8 cellular contexts compared by ENCODE assay signal in the genomic region with DNA sequence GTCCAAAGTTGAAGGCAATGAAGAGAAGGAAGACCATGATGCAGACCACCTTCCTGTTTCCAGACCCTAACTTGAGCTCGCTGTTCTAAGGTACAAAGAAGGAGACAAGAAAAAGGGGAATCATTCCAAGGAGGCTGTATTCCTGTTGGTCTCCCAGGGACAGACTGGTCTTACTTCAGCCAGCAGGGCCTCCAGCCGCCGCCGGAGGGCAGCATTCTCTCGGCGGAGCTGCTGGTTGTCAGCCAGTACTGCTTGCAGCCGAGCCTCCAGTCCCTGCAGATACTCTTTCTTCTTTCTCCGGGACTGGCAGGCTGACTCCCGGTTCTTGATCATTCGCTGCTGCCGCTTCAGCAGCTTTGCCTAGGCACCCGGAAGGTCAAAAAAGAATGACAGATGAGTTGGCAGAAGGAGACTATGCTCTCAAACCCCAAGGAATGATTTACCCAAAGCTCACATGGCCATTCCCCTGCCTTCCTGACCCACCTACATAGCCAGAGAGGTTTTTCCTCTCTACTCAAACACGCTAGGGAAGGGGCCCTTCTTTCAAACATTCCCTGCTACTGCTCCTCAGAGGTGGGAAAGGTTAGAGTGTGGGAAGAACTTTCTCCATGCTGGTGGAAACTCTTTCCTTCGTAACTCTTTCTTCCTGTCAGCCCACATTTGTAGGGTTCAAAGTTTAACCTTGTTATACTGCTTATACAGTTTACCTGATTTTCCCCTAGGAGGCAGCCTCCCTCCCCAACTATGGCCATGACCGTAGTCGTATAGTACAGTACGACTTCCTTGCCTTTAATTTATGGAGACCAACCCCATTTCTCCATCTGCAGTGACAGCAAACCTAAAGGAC. TPM values are rescaled to one million over a fixed set of nuclear protein-coding genes. Genes with fewer than 3 reads are reported as not detected.
DNase-seq lines count a peak whose midpoint lies in the region; ATAC-seq, FAIRE-seq and TF ChIP-seq lines count a peak whose summit lies in the region.

No MANE protein-coding gene starts in this region.

- peaks cover 21% of the 10 kb centered on the region for H3K4me1 ChIP-seq in osteoblast (ENCODE audit: insufficient read depth, low read length)

- TF ChIP-seq CTCF in SU-DHL-6 (IDR thresholded peaks at IDR 0.05; ENCODE audit: insufficient read depth, low read length, poor library complexity, severe bottlenecking), result peak; percentile 99
- peak; percentile 94 for TF ChIP-seq CTCF in osteoblast (IDR thresholded peaks at IDR 0.05; ENCODE audit: extremely low read depth, low read depth, low read length)

- H2AFZ ChIP-seq in SU-DHL-6 (ENCODE audit: low read depth, low read length, severe bottlenecking) (no peak overlapping the region), osteoblast (ENCODE audit: low read length) (peak overlapping the region; percentile 64)

- H3K27ac Mint-ChIP-seq in activated naive CD4-positive, alpha-beta T cell treated with anti-CD3 and anti-CD28 coated beads, Interleukin-2, amount 50 U/mL, for 72 hours, result no peak overlapping the region

- DNase-seq in NCI-H1048 (lab: John Stamatoyannopoulos, UW) (peak; percentile 40), germinal center (ENCODE audit: low spot score) (peak; percentile 74), osteoblast (ENCODE audit: insufficient read length, low spot score, missing footprints) (peak; percentile 96)
- peak; percentile 76 for DNase-seq in activated naive CD4-positive, alpha-beta T cell treated with anti-CD3 and anti-CD28 coated beads, Interleukin-2, amount 50 U/mL, for 72 hours (ENCODE audit: low spot score in 2 of 2)

- peaks cover 4% of the 10 kb centered on the region for H3K36me3 ChIP-seq in SU-DHL-6 (ENCODE audit: low read length)
- peaks cover 56% of the 10 kb centered on the region for H3K36me3 ChIP-seq in osteoblast (ENCODE audit: insufficient read depth, low read length)

- H3K79me2 ChIP-seq in SU-DHL-6 (ENCODE audit: insufficient read depth, low read length) (no peaks in the 10 kb centered on the region; the same call in 1 of the 2 replicates), osteoblast (ENCODE audit: insufficient read depth, low read length) (peaks cover 5% of the 10 kb centered on the region)

- no peak overlapping the region for H3K4me2 ChIP-seq in SU-DHL-6 (ENCODE audit: low read depth, low read length, poor library complexity, severe bottlenecking)
- H3K4me2 ChIP-seq in osteoblast (ENCODE audit: insufficient read depth, low read length), result peak overlapping the region; percentile 48

- H3K36me3 Mint-ChIP-seq in activated naive CD4-positive, alpha-beta T cell treated with anti-CD3 and anti-CD28 coated beads, Interleukin-2, amount 50 U/mL, for 72 hours, result peaks cover under 1 to 5% of the 10 kb centered on the region in 2 donors

- H3F3A ChIP-seq in SU-DHL-6 (ENCODE audit: insufficient read depth), result no peaks in the 10 kb centered on the region

- H3K4me3 ChIP-seq in SU-DHL-6 (ENCODE audit: insufficient read depth, low read length, poor library complexity, severe bottlenecking) (no peak overlapping the region), osteoblast (ENCODE audit: insufficient read depth, low read length) (no peak overlapping the region)

- peak; percentile 78 for FAIRE-seq in G401.6 (lab: Jason Lieb, UNC)

- ATAC-seq in activated naive CD4-positive, alpha-beta T cell treated with anti-CD3 and anti-CD28 coated beads, Interleukin-2, amount 50 U/mL, for 72 hours, result peak; percentile 85 to 90
- no peak for ATAC-seq in HG02884 (IDR thresholded peaks at IDR 0.05; ENCODE audit: unreplicated experiment)

- H4K20me1 ChIP-seq in SU-DHL-6 (ENCODE audit: low read depth, low read length), result no peaks in the 10 kb centered on the region
- no peaks in the 10 kb centered on the region for H4K20me1 ChIP-seq in osteoblast (ENCODE audit: insufficient read depth, low read length)

- H3K27me3 ChIP-seq in SU-DHL-6 (ENCODE audit: low read length) (no peaks in the 10 kb centered on the region), osteoblast (ENCODE audit: insufficient read depth, low read length) (no peaks in the 10 kb centered on the region)

- H3K9me3 Mint-ChIP-seq in activated naive CD4-positive, alpha-beta T cell treated with anti-CD3 and anti-CD28 coated beads, Interleukin-2, amount 50 U/mL, for 72 hours, result no peaks in the 10 kb centered on the region

- no peak overlapping the region for H3K9ac ChIP-seq in SU-DHL-6 (ENCODE audit: low read length)

- H3K9me2 ChIP-seq in SU-DHL-6 (replicated peaks; ENCODE audit: insufficient read depth, low read length), result no peaks in the 10 kb centered on the region

- H3K27ac ChIP-seq in SU-DHL-6 (ENCODE audit: low read depth, low read length), result no peak overlapping the region
- no peak overlapping the region for H3K27ac ChIP-seq in osteoblast (ENCODE audit: low read depth, low read length)
- H3K27ac ChIP-seq in temporal lobe (ENCODE audit: low read depth, low read length), result peak overlapping the region; percentile 69

- H3K9me3 ChIP-seq in SU-DHL-6 (ENCODE audit: insufficient read depth, low read length) (no peaks in the 10 kb centered on the region), osteoblast (ENCODE audit: low read depth, low read length) (no peaks in the 10 kb centered on the region)

RNA-seq across cellular contexts. Expression of a gene that starts 9.0 kb away (rescaled TPM):
- 100 to 1,000 TPM in 1 of 2 donors, 10 to 100 TPM in 1; 87.5 to 101 TPM for total RNA-seq in activated naive CD4-positive, alpha-beta T cell treated with anti-CD3 and anti-CD28 coated beads, Interleukin-2, amount 50 U/mL, for 72 hours
- total RNA-seq in osteoblast (27.5 and 30.1 TPM in 2 replicates), temporal lobe (16.7 TPM)

RNA-seq across cellular contexts. Expression of a gene that starts 9.9 kb away (rescaled TPM):
- 10 to 100 TPM; 10.1 to 30.4 TPM for total RNA-seq in activated naive CD4-positive, alpha-beta T cell treated with anti-CD3 and anti-CD28 coated beads, Interleukin-2, amount 50 U/mL, for 72 hours
- total RNA-seq in osteoblast (8.3 and 11.9 TPM in 2 replicates), temporal lobe (10.1 TPM)

RNA-seq across cellular contexts. Expression of a gene that starts 11.1 kb away (rescaled TPM):
- total RNA-seq in activated naive CD4-positive, alpha-beta T cell treated with anti-CD3 and anti-CD28 coated beads, Interleukin-2, amount 50 U/mL, for 72 hours, result 10 to 100 TPM in 1 of 2 donors, 1 to 10 TPM in 1; 9.3 to 15.8 TPM
- total RNA-seq in osteoblast (9.8 and 11.5 TPM in 2 replicates), temporal lobe (2.7 TPM)

RNA-seq across cellular contexts. Expression of a gene that starts 32.7 kb away (rescaled TPM):
- under 1 TPM; 0.77 to 0.84 TPM for total RNA-seq in activated naive CD4-positive, alpha-beta T cell treated with anti-CD3 and anti-CD28 coated beads, Interleukin-2, amount 50 U/mL, for 72 hours
- under 0.01 TPM in 1 of 2 replicates, not detected in the other for total RNA-seq in osteoblast
- total RNA-seq in temporal lobe, result 0.74 TPM

RNA-seq across cellular contexts. Expression of a gene that starts 34.9 kb away (rescaled TPM):
- total RNA-seq in activated naive CD4-positive, alpha-beta T cell treated with anti-CD3 and anti-CD28 coated beads, Interleukin-2, amount 50 U/mL, for 72 hours, result 10 to 100 TPM; 13.6 to 18.7 TPM
- total RNA-seq in osteoblast, result 6.5 and 8.3 TPM in 2 replicates
- total RNA-seq in temporal lobe, result 15.5 TPM

Comparison
In these comparisons a context has a peak if more than half of its experiments do, and no peak if none do; other contexts are left out.
1. DNase-seq: peak in every context shown above with its lines; median percentile 96 in osteoblast; 76 in activated naive CD4-positive, alpha-beta T cell treated with anti-CD3 and anti-CD28 coated beads, Interleukin-2, amount 50 U/mL, for 72 hours; 74 in germinal center; 40 in NCI-H1048.